20 cellular contexts compared by ENCODE assay signal in genomic region chr4:2516635-2517034, GRCh38. TPM values are rescaled to one million over a fixed set of nuclear protein-coding genes. Genes with fewer than 3 reads are reported as not detected.
A peak's percentile ranks its signal among the peaks of the same experiment; 100 is the strongest.
DNase-seq lines count a peak whose midpoint lies in the region; ATAC-seq, FAIRE-seq and TF ChIP-seq lines count a peak whose summit lies in the region.
"Had no signal": no experiment of that assay in that cellular context is flagged by ENCODE, and none has a peak within 500 bp of the region (broad histone marks: within the 10 kb centered on the region; RNA-seq: fewer than 3 reads in every experiment).

No MANE protein-coding gene starts in this region.

- H3K27ac ChIP-seq in heart left ventricle (peak overlapping the region in 11 of 12 donors; percentile 31 to 86 (median 63)), GM12878 (ENCODE audit: control insufficient read depth, insufficient read depth) (no peak overlapping the region), substantia nigra (ENCODE audit: low read depth, low read length, poor library complexity, severe bottlenecking) (peak overlapping the region; percentile 30)

- H3K9me3 ChIP-seq in heart left ventricle (no peaks in the 10 kb centered on the region), GM12878 (replicated peaks; ENCODE audit: control insufficient read depth, insufficient read depth, low read length) (no peaks in the 10 kb centered on the region)

- H3K36me3 ChIP-seq in heart left ventricle (peaks cover 0 to 51% (median 36%) of the 10 kb centered on the region in 9 donors), H7 (replicated peaks; ENCODE audit: control insufficient read depth, insufficient read depth, low read length) (peaks cover 24% of the 10 kb centered on the region), GM12878 (ENCODE audit: control insufficient read depth in 2 of 2, insufficient read depth in 2 of 2, low read length in 1 of 2) (peaks cover 26 to 28% of the 10 kb centered on the region in 2 experiments)

- H3K4me3 ChIP-seq in heart left ventricle (no peak overlapping the region), H7 (ENCODE audit: insufficient read depth, low read depth, low read length) (no peak overlapping the region), GM12878 (no peak overlapping the region)

- H3K4me1 ChIP-seq in heart left ventricle (peaks cover 0 to 30% (median 14%) of the 10 kb centered on the region in 12 donors), GM12878 (ENCODE audit: control insufficient read depth, insufficient read depth, low read length) (peaks cover 3% of the 10 kb centered on the region)

- DNase-seq in heart left ventricle = no peak
- no peak for DNase-seq in cardiac septum (ENCODE audit: low spot score)
- peak; percentile 22 for DNase-seq in H7
- DNase-seq in GM12878 (ENCODE audit: low read depth, low spot score) = no peak
- DNase-seq in substantia nigra (lab: John Stamatoyannopoulos, UW) = no peak
- DNase-seq in retina = no peak
- DNase-seq in stimulated activated CD4-positive, alpha-beta T cell treated with anti-CD3 and anti-CD28 coated beads, Interleukin-15, amount 100 ng/mL, for 24 hours = no peak
- DNase-seq in GM13977 (ENCODE audit: low spot score) = no peak
- DNase-seq: AML-193; CD4-positive, alpha-beta memory T cell; DMS79; KG1; NCI-H1048; NCI-H146; NCI-H2081 treated with DMSO at 0.1 percent for 48 hours; NCI-H226; NK-92 treated with Interleukin-12 subunit alpha and Interleukin-12 subunit beta, amount 100 ng/mL, for 24 hours had no signal

- H3K9ac ChIP-seq in GM12878 (ENCODE audit: control insufficient read depth, insufficient read depth, low read length) = no peak overlapping the region

- TF ChIP-seq CTCF in heart left ventricle (IDR thresholded peaks at IDR 0.05) = no peak
- no peak for TF ChIP-seq CTCF in GM12878 (IDR thresholded peaks at IDR 0.05 in 2 of 3, conservative IDR thresholded peaks at IDR 0.05 in 1 of 3; ENCODE audit: control insufficient read depth in 2 of 3, extremely low read depth in 1 of 3, insufficient read depth in 1 of 3, low read depth in 3 of 3, low read length in 3 of 3)
- no peak for TF ChIP-seq CTCF in GM13977 (IDR thresholded peaks at IDR 0.05; ENCODE audit: extremely low read depth, insufficient read depth, missing control alignments)

- SMC1A ChIA-PET in GM12878 (lab: Charles Lee; ENCODE audit: uncharacterized antibody, unreplicated experiment) = interaction anchor here (1.0 to 1.1 kb wide), 2 partner anchors 20 to 25 kb away, joined by 3 to 4 read pairs; no protein-coding TSS in a partner anchor

- no peaks in the 10 kb centered on the region for H3K27me3 ChIP-seq in heart left ventricle
- H3K27me3 ChIP-seq in H7 (ENCODE audit: control insufficient read depth, insufficient read depth, low read length) = no peaks in the 10 kb centered on the region
- H3K27me3 ChIP-seq in GM12878 (replicated peaks in 1 of 2; ENCODE audit: control insufficient read depth in 2 of 2, insufficient read depth in 2 of 2, low read length in 1 of 2) = no peaks in the 10 kb centered on the region

- ATAC-seq in heart left ventricle = peak in 3 of 4 donors; percentile 6 to 17 (median 8)
- ATAC-seq in GM12878 = no peak

- no peak overlapping the region for H3K4me2 ChIP-seq in GM12878 (ENCODE audit: control insufficient read depth, insufficient read depth)

- RAD21 ChIA-PET in GM12878 (lab: Charles Lee; ENCODE audit: unreplicated experiment) = no interaction called here

- no peaks in the 10 kb centered on the region; the same call in 1 of the 2 replicates for H4K20me1 ChIP-seq in GM12878 (ENCODE audit: control insufficient read depth, insufficient read depth)

- whole genome bisulfite sequencing in heart left ventricle, 4 donors = 87 to 94% (median 89%) methylated on average over 2 of the region's 2 CpGs
- 91% methylated on average over 2 of the region's 2 CpGs for WGBS in GM12878 (ENCODE audit: insufficient coverage, insufficient replicate concordance, low lambda C conversion rate, missing lambda C conversion rate)

- BruUV-seq in GM12878 (replicated peaks; lab: Mats Ljungman, UMichigan) = no TSS peak

- no peak overlapping the region for H2AFZ ChIP-seq in GM12878 (ENCODE audit: control insufficient read depth, low read depth, low read length)

- no peak for TF ChIP-seq RAD21 in GM12878 (IDR thresholded peaks at IDR 0.05; ENCODE audit: insufficient read depth, low read depth, low read length)

- FAIRE-seq in GM12878 (lab: Jason Lieb, UNC) = no peak
- FAIRE-seq: GM12892, GM19239, H1 had no signal

- TF ChIP-seq EP300 in GM12878 (IDR thresholded peaks at IDR 0.05; ENCODE audit: borderline replicate concordance in 1 of 2, control insufficient read depth in 1 of 2, low read depth in 2 of 2, low read length in 2 of 2) = no peak

- in situ Hi-C loops in GM12878 (cut with MboI) (no loop called here), GM13977 (cut with MboI; ENCODE audit: low pct_unique_long_range_greater_than_20kb, low sequenced_read_pairs, unreplicated experiment) (no loop called here)

- intact Hi-C loops in heart left ventricle (cut with DNase I) (no loop called here), cardiac septum (cut with DNase I) (no loop called here), GM12878 (cut with micrococcal nuclease; ENCODE audit: unreplicated experiment) (no loop called here)

- H3K79me2 ChIP-seq in GM12878 (ENCODE audit: control insufficient read depth, insufficient read depth, low read length) = no peaks in the 10 kb centered on the region

- CTCF ChIA-PET in GM12878 (lab: Yijun Ruan, JAX) = interaction anchor here (0.7 kb wide), 1 partner anchor 468 kb away, joined by 3 read pairs; no protein-coding TSS in a partner anchor

- POLR2A ChIA-PET in GM12878 (lab: Charles Lee) = no interaction called here

- TF ChIP-seq POLR2A in heart left ventricle (IDR thresholded peaks at IDR 0.05) = no peak
- no peak for TF ChIP-seq POLR2A in GM12878 (IDR thresholded peaks at IDR 0.05; ENCODE audit: low read depth, low read length)

TF ChIP-seq in GM12878, 131 proteins besides CTCF, POLR2A, EP300 and RAD21 (continues in another document):
- TF ChIP-seq POLR2AphosphoS2 (IDR thresholded peaks at IDR 0.05; ENCODE audit: low read depth, low read length) = 0 out of 2 replicates have a peak, but pooled peaks have one; percentile 53

RNA-seq across cellular contexts. Expression of gene FAM193A, which starts 19.8 kb away (rescaled TPM):
- total RNA-seq in heart left ventricle (10 to 100 TPM; 12.6 to 21.0 (median 17.3) TPM), cardiac septum (19.5 TPM), GM12878 (2014; rRNA removed) (9.3 and 9.8 TPM in 2 replicates), GM12878 (2014; rRNA removed; fragmentation: Illumina TruSeq; extraction: Trizol) (8.6 and 8.9 TPM in 2 replicates), GM12878 (2021) (22.2 and 23.3 TPM in 2 replicates)
- polyA plus RNA-seq in heart left ventricle (10 to 100 TPM in 1 of 2 donors, 1 to 10 TPM in 1; 9.7 to 10.6 TPM), GM12878 (2011; rRNA removed) (3.7 and 5.1 TPM in 2 replicates), GM12878 (2014; fragmentation: Illumina TruSeq; extraction: Trizol) (8.5 and 12.4 TPM in 2 replicates), GM12878 (2014; fragmentation: Nextera tagmentation; extraction: Ambion mirVana) (under 1 TPM; 0.52 to 0.91 TPM), GM12878 (2014; rRNA removed) (8.6 and 10.3 TPM in 2 replicates), GM12878 (2016; fragmentation: Nextera tagmentation; extraction: Ambion mirVana) (1 to 10 TPM; 5.3 to 6.1 TPM)
- total RNA-seq in H7 (2014; rRNA removed; shearing (Covaris generic)) = 13.3 and 16.3 TPM in 2 replicates
- 80.1 and 89.1 TPM in 2 replicates for total RNA-seq in GM12878 (2013; cell fraction: nucleolus; rRNA removed)
- polyA plus RNA-seq in GM12878 (2011; ENCODE audit: low read depth) = 8.2 TPM
- polyA plus RNA-seq in GM12878 (2011; cell fraction: cytosol; rRNA removed) = 7.5 and 9.4 TPM in 2 replicates
- polyA plus RNA-seq in GM12878 (2011; cell fraction: nucleus; rRNA removed) = 15.9 and 22.4 TPM in 2 replicates
- 13.2 and 14.7 TPM in 2 replicates for polyA plus RNA-seq in GM12878 (2012)
- polyA minus RNA-seq in GM12878 (2011; rRNA and poly(A)+ RNA removed) = 15.6 and 20.9 TPM in 2 replicates
- polyA minus RNA-seq in GM12878 (2011; cell fraction: cytosol; rRNA and poly(A)+ RNA removed) = 11.9 and 12.1 TPM in 2 replicates
- 16.8 and 30.8 TPM in 2 replicates for polyA minus RNA-seq in GM12878 (2011; cell fraction: nucleus; rRNA and poly(A)+ RNA removed)

RNA-seq across cellular contexts. Expression of gene RNF4, which starts 47.7 kb away (rescaled TPM):
- total RNA-seq in heart left ventricle = 10 to 100 TPM; 24.3 to 45.7 (median 30.8) TPM
- 10 to 100 TPM; 10.6 to 36.3 TPM for polyA plus RNA-seq in heart left ventricle
- total RNA-seq in cardiac septum = 29.7 TPM
- 79.6 and 82.8 TPM in 2 replicates for total RNA-seq in H7 (2014; rRNA removed; shearing (Covaris generic))
- 173 and 195 TPM in 2 replicates for total RNA-seq in GM12878 (2013; cell fraction: nucleolus; rRNA removed)
- total RNA-seq in GM12878 (2014; rRNA removed) = 64.3 and 66.3 TPM in 2 replicates
- 65.0 and 68.2 TPM in 2 replicates for total RNA-seq in GM12878 (2014; rRNA removed; fragmentation: Illumina TruSeq; extraction: Trizol)
- total RNA-seq in GM12878 (2021) = 81.2 and 82.0 TPM in 2 replicates
- polyA plus RNA-seq in GM12878 (2011; ENCODE audit: low read depth) = 41.0 TPM
- polyA plus RNA-seq in GM12878 (2011; rRNA removed) = 108 and 145 TPM in 2 replicates
- polyA plus RNA-seq in GM12878 (2011; cell fraction: cytosol; rRNA removed) = 114 and 133 TPM in 2 replicates
- 80.2 and 87.1 TPM in 2 replicates for polyA plus RNA-seq in GM12878 (2011; cell fraction: nucleus; rRNA removed)
- polyA plus RNA-seq in GM12878 (2012) = 58.2 and 59.6 TPM in 2 replicates
- 85.4 and 87.7 TPM in 2 replicates for polyA plus RNA-seq in GM12878 (2014; fragmentation: Illumina TruSeq; extraction: Trizol)
- 10 to 100 TPM; 34.9 to 53.2 TPM for polyA plus RNA-seq in GM12878 (2014; fragmentation: Nextera tagmentation; extraction: Ambion mirVana)
- 69.8 and 70.9 TPM in 2 replicates for polyA plus RNA-seq in GM12878 (2014; rRNA removed)
- 10 to 100 TPM; 81.4 to 87.5 TPM for polyA plus RNA-seq in GM12878 (2016; fragmentation: Nextera tagmentation; extraction: Ambion mirVana)
- 120 and 122 TPM in 2 replicates for polyA minus RNA-seq in GM12878 (2011; rRNA and poly(A)+ RNA removed)
- polyA minus RNA-seq in GM12878 (2011; cell fraction: cytosol; rRNA and poly(A)+ RNA removed) = 52.4 and 63.9 TPM in 2 replicates
- 64.7 and 74.7 TPM in 2 replicates for polyA minus RNA-seq in GM12878 (2011; cell fraction: nucleus; rRNA and poly(A)+ RNA removed)
